1 cellular context compared by ENCODE assay signal in genomic region chr22:40416267-40416570, GRCh38.
TF ChIP-seq lines count a peak whose summit lies in the region.

No MANE protein-coding gene starts in this region.

TF ChIP-seq in GM12878, 131 proteins besides CTCF, POLR2A, EP300 and RAD21 (continued from another document):
- TF ChIP-seq IRF5 (IDR thresholded peaks at IDR 0.05; ENCODE audit: borderline replicate concordance) (no peak), NKRF (conservative IDR thresholded peaks at IDR 0.05) (no peak), E4F1 (IDR thresholded peaks at IDR 0.05; ENCODE audit: borderline replicate concordance, partially characterized antibody) (no peak), REST (IDR thresholded peaks at IDR 0.05; ENCODE audit: low read depth, low read length) (no peak), FOXK2 (IDR thresholded peaks at IDR 0.05) (no peak), CBX5 (IDR thresholded peaks at IDR 0.05; ENCODE audit: low read depth) (no peak), RELB (IDR thresholded peaks at IDR 0.05; ENCODE audit: low read depth) (no peak), CREM (IDR thresholded peaks at IDR 0.05; ENCODE audit: low read depth) (no peak)
